ENCODE assay signal across 1 cellular context in the genomic region with DNA sequence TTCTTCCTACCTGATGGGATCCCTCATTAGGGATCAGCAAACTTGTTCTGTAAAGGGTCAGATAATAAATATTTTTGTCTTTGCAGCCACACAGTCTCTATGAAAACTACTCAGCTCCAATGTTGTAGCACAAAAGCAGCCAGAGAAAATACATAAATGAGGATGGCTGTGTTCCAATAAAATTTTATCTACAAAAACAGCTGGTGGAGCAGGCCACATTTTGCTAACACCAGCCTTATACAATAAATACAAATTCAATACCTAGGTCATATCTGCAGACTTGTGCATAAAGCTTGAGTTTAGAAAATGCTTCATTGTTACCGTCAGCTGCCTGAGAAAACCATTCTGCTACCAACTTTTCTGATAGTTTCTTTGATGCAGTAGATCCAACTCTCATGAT.
TF ChIP-seq lines count a peak whose summit lies in the region.

No MANE protein-coding gene starts in this region.

TF ChIP-seq in GM23338, 12 proteins besides CTCF, POLR2A, EP300 and RAD21 (continued from another document):
- TF ChIP-seq, protein P1, sequence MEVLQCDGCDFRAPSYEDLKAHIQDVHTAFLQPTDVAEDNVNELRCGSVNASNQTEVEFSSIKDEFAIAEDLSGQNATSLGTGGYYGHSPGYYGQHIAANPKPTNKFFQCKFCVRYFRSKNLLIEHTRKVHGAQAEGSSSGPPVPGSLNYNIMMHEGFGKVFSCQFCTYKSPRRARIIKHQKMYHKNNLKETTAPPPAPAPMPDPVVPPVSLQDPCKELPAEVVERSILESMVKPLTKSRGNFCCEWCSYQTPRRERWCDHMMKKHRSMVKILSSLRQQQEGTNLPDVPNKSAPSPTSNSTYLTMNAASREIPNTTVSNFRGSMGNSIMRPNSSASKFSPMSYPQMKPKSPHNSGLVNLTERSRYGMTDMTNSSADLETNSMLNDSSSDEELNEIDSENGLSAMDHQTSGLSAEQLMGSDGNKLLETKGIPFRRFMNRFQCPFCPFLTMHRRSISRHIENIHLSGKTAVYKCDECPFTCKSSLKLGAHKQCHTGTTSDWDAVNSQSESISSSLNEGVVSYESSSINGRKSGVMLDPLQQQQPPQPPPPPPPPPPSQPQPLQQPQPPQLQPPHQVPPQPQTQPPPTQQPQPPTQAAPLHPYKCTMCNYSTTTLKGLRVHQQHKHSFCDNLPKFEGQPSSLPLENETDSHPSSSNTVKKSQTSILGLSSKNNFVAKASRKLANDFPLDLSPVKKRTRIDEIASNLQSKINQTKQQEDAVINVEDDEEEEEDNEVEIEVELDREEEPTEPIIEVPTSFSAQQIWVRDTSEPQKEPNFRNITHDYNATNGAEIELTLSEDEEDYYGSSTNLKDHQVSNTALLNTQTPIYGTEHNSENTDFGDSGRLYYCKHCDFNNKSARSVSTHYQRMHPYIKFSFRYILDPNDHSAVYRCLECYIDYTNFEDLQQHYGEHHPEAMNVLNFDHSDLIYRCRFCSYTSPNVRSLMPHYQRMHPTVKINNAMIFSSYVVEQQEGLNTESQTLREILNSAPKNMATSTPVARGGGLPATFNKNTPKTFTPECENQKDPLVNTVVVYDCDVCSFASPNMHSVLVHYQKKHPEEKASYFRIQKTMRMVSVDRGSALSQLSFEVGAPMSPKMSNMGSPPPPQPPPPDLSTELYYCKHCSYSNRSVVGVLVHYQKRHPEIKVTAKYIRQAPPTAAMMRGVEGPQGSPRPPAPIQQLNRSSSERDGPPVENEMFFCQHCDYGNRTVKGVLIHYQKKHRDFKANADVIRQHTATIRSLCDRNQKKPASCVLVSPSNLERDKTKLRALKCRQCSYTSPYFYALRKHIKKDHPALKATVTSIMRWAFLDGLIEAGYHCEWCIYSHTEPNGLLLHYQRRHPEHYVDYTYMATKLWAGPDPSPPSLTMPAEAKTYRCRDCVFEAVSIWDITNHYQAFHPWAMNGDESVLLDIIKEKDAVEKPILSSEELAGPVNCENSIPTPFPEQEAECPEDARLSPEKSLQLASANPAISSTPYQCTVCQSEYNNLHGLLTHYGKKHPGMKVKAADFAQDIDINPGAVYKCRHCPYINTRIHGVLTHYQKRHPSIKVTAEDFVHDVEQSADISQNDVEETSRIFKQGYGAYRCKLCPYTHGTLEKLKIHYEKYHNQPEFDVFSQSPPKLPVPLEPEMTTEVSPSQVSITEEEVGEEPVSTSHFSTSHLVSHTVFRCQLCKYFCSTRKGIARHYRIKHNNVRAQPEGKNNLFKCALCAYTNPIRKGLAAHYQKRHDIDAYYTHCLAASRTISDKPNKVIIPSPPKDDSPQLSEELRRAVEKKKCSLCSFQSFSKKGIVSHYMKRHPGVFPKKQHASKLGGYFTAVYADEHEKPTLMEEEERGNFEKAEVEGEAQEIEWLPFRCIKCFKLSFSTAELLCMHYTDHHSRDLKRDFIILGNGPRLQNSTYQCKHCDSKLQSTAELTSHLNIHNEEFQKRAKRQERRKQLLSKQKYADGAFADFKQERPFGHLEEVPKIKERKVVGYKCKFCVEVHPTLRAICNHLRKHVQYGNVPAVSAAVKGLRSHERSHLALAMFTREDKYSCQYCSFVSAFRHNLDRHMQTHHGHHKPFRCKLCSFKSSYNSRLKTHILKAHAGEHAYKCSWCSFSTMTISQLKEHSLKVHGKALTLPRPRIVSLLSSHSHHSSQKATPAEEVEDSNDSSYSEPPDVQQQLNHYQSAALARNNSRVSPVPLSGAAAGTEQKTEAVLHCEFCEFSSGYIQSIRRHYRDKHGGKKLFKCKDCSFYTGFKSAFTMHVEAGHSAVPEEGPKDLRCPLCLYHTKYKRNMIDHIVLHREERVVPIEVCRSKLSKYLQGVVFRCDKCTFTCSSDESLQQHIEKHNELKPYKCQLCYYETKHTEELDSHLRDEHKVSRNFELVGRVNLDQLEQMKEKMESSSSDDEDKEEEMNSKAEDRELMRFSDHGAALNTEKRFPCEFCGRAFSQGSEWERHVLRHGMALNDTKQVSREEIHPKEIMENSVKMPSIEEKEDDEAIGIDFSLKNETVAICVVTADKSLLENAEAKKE (CRISPR knock-in tag; IDR thresholded peaks at IDR 0.05): no peak
- TF ChIP-seq STAT1 (IDR thresholded peaks at IDR 0.05; ENCODE audit: unreplicated experiment) (no peak), NANOG (IDR thresholded peaks at IDR 0.05; ENCODE audit: borderline replicate concordance) (no peak), ZNF331 (CRISPR knock-in tag; IDR thresholded peaks at IDR 0.05; ENCODE audit: low read depth) (no peak), CREB1 (CRISPR knock-in tag; IDR thresholded peaks at IDR 0.05; ENCODE audit: low read depth) (no peak), ZNF114 (CRISPR knock-in tag; IDR thresholded peaks at IDR 0.05) (no peak), EZH2 (IDR thresholded peaks at IDR 0.05; ENCODE audit: low read depth, unreplicated experiment) (no peak), POLR2AphosphoS5 (IDR thresholded peaks at IDR 0.05; ENCODE audit: low read depth) (no peak)
